Comparison of ENCODE assay signal across 23 cellular contexts in genomic region chr2:230282936-230283335, GRCh38. TPM values are rescaled to one million over a fixed set of nuclear protein-coding genes. Genes with fewer than 3 reads are reported as not detected.
DNase-seq lines count a peak whose midpoint lies in the region; ATAC-seq, FAIRE-seq and TF ChIP-seq lines count a peak whose summit lies in the region.
"Had no signal": no experiment of that assay in that cellular context is flagged by ENCODE, and none has a peak within 500 bp of the region (broad histone marks: within the 10 kb centered on the region; RNA-seq: fewer than 3 reads in every experiment).

No MANE protein-coding gene starts in this region.

- dilution Hi-C loops in IMR-90 (cut with HindIII; ENCODE audit: low sequenced_read_pairs, unreplicated experiment): no loop called here

- H2BK20ac ChIP-seq in IMR-90 (ENCODE audit: low read depth, low read length): no peak overlapping the region

- H3K23ac ChIP-seq in IMR-90 (ENCODE audit: low read depth, low read length): no peak overlapping the region

- H3K79me2 ChIP-seq in K562 (ENCODE audit: control insufficient read depth, insufficient read depth, low read length): no peaks in the 10 kb centered on the region

- H4K20me1 ChIP-seq in IMR-90 (ENCODE audit: insufficient read depth, low read length): no peaks in the 10 kb centered on the region
- no peaks in the 10 kb centered on the region for H4K20me1 ChIP-seq in K562 (replicated peaks; ENCODE audit: control insufficient read depth, insufficient read depth, low read length)
- H4K20me1 ChIP-seq: BLaER1 treated with 17β-estradiol and CSF1 and Interleukin-3, amounts not matched to agents 10 nM and 100 nM had no signal

- TF ChIP-seq RAD21 in A549 (conservative IDR thresholded peaks at IDR 0.05 in 1 of 2, IDR thresholded peaks at IDR 0.05 in 1 of 2) (no peak), IMR-90 (IDR thresholded peaks at IDR 0.05; ENCODE audit: low read length) (no peak), K562 (CRISPR knock-in tag; conservative IDR thresholded peaks at IDR 0.05 in 1 of 2, IDR thresholded peaks at IDR 0.05 in 1 of 2) (no peak)

- H4K91ac ChIP-seq in IMR-90 (ENCODE audit: insufficient read depth, low read depth, low read length): no peak overlapping the region

- intact Hi-C loops in IMR-90 (cut with micrococcal nuclease): loop anchor here (5.0 kb wide), 1 partner anchor 84 kb away; no protein-coding TSS in a partner anchor
- intact Hi-C loops in K562 (cut with micrococcal nuclease): no loop called here

- no peak overlapping the region for H3K56ac ChIP-seq in IMR-90 (ENCODE audit: extremely low read depth, insufficient read depth, low read length)

- H3K9me1 ChIP-seq in IMR-90 (ENCODE audit: insufficient read depth, low read length) (no peaks in the 10 kb centered on the region), K562 (ENCODE audit: control insufficient read depth, insufficient read depth, low read length) (no peaks in the 10 kb centered on the region)

- no peak overlapping the region for H3K4ac ChIP-seq in IMR-90 (ENCODE audit: low read depth, low read length)

- H2AFZ ChIP-seq in IMR-90 (replicated peaks; ENCODE audit: low read length, poor library complexity) (no peak overlapping the region), K562 (ENCODE audit: low read depth, low read length) (no peak overlapping the region)

- ATAC-seq in A549 (no peak), IMR-90 (ENCODE audit: low read depth) (no peak), K562 (no peak)
- ATAC-seq in stimulated activated memory B cell treated with anti-CD40 and anti-IgM and Interleukin-4, amounts not matched to agents 10 μg/mL and 1 μg/mL and 100 μg/mL, for 72 hours: no peak
- ATAC-seq: GM12878 had no signal

- H3K36me3 ChIP-seq in IMR-90 (ENCODE audit: control insufficient read depth, insufficient read depth, low read length): no peaks in the 10 kb centered on the region
- no peaks in the 10 kb centered on the region for H3K36me3 ChIP-seq in K562 (ENCODE audit: control insufficient read depth, insufficient read depth, low read length)
- H3K36me3 ChIP-seq: BE2C; BLaER1 treated with 17β-estradiol and CSF1 and Interleukin-3, amounts not matched to agents 10 nM and 100 nM had no signal

- in situ Hi-C loops in IMR-90 (cut with MboI; ENCODE audit: low sequenced_read_pairs) (no loop called here), K562 (cut with MboI) (no loop called here)

- POLR2A ChIA-PET in A549 (lab: Yijun Ruan, JAX) (no interaction called here), IMR-90 (lab: Charles Lee; ENCODE audit: unreplicated experiment) (no interaction called here), K562 (lab: Yijun Ruan, JAX) (no interaction called here)

- peaks cover 65% of the 10 kb centered on the region for H3K36me3 Mint-ChIP-seq in stimulated activated memory B cell treated with anti-CD40 and anti-IgM and Interleukin-4, amounts not matched to agents 10 μg/mL and 1 μg/mL and 100 μg/mL, for 72 hours
- peaks cover 12% of the 10 kb centered on the region for H3K36me3 Mint-ChIP-seq in activated naive CD8-positive, alpha-beta T cell treated with anti-CD3 and anti-CD28 coated beads for 36 hours
- H3K36me3 Mint-ChIP-seq: CD14-positive monocyte had no signal

- peaks cover 25% of the 10 kb centered on the region for H3K4me1 Mint-ChIP-seq in stimulated activated memory B cell treated with anti-CD40 and anti-IgM and Interleukin-4, amounts not matched to agents 10 μg/mL and 1 μg/mL and 100 μg/mL, for 72 hours
- H3K4me1 Mint-ChIP-seq in activated naive CD8-positive, alpha-beta T cell treated with anti-CD3 and anti-CD28 coated beads for 36 hours: peaks cover 3% of the 10 kb centered on the region
- H3K4me1 Mint-ChIP-seq: CD14-positive monocyte had no signal

- no peak overlapping the region for H3K4me2 ChIP-seq in A549
- H3K4me2 ChIP-seq in IMR-90 (ENCODE audit: low read depth, low read length): no peak overlapping the region
- no peak overlapping the region for H3K4me2 ChIP-seq in K562 (ENCODE audit: insufficient read depth, low read length)
- H3K4me2 ChIP-seq: BLaER1 treated with 17β-estradiol and CSF1 and Interleukin-3, amounts not matched to agents 10 nM and 100 nM had no signal

- H3K18ac ChIP-seq in IMR-90 (ENCODE audit: low read depth, low read length): no peak overlapping the region

- no peak overlapping the region for H3K4me3 Mint-ChIP-seq in stimulated activated memory B cell treated with anti-CD40 and anti-IgM and Interleukin-4, amounts not matched to agents 10 μg/mL and 1 μg/mL and 100 μg/mL, for 72 hours
- no peak overlapping the region for H3K4me3 Mint-ChIP-seq in activated naive CD8-positive, alpha-beta T cell treated with anti-CD3 and anti-CD28 coated beads for 36 hours
- H3K4me3 Mint-ChIP-seq: CD14-positive monocyte; CD4-positive, alpha-beta T cell; CD8-positive, alpha-beta memory T cell had no signal

- TF ChIP-seq EP300 in A549 (IDR thresholded peaks at IDR 0.05): no peak
- no peak for TF ChIP-seq EP300 in K562 (IDR thresholded peaks at IDR 0.05; ENCODE audit: low read length)

- 81% methylated on average over 2 of the region's 2 CpGs for WGBS in A549 (ENCODE audit: missing lambda C conversion rate)
- WGBS in IMR-90 (ENCODE audit: extremely low coverage in 2 of 2, insufficient read length in 1 of 2), 2 experiments: 80% methylated on average over 1 of the region's 2 CpGs; no CpG with 5 or more reads in 1 of the 2 experiments
- WGBS in K562 (ENCODE audit: insufficient coverage, low coverage, missing lambda C conversion rate): 0% methylated on average over 2 of the region's 2 CpGs

- H3K9me3 Mint-ChIP-seq in stimulated activated memory B cell treated with anti-CD40 and anti-IgM and Interleukin-4, amounts not matched to agents 10 μg/mL and 1 μg/mL and 100 μg/mL, for 72 hours: no peaks in the 10 kb centered on the region
- no peaks in the 10 kb centered on the region for H3K9me3 Mint-ChIP-seq in activated naive CD8-positive, alpha-beta T cell treated with anti-CD3 and anti-CD28 coated beads for 36 hours
- H3K9me3 Mint-ChIP-seq: CD4-positive, alpha-beta T cell had no signal

- TF ChIP-seq POLR2A in A549 (IDR thresholded peaks at IDR 0.05; ENCODE audit: low read length): no peak
- TF ChIP-seq POLR2A in IMR-90 (IDR thresholded peaks at IDR 0.05; ENCODE audit: low read depth, low read length): no peak
- TF ChIP-seq POLR2A in K562 (conservative IDR thresholded peaks at IDR 0.05): no peak

- CTCF ChIA-PET in A549 (lab: Yijun Ruan, JAX) (no interaction called here), IMR-90 (lab: Yijun Ruan, JAX) (no interaction called here), K562 (lab: Yijun Ruan, JAX; ENCODE audit: low intra/inter-chr PET ratio) (interaction anchor here (0.5 kb wide), 1 partner anchor 277 kb away, joined by 4 read pairs; no protein-coding TSS in a partner anchor)

- BruUV-seq in IMR-90 (replicated peaks; lab: Mats Ljungman, UMichigan): no TSS peak
- BruUV-seq in K562 (replicated peaks; lab: Mats Ljungman, UMichigan): no TSS peak

- H3K9ac ChIP-seq in IMR-90 (ENCODE audit: low read depth, low read length): no peak overlapping the region
- H3K9ac ChIP-seq in K562 (ENCODE audit: insufficient read depth in 1 of 2, low read depth in 2 of 2, low read length in 2 of 2): no peak overlapping the region
- H3K9ac ChIP-seq: BLaER1 treated with 17β-estradiol and CSF1 and Interleukin-3, amounts not matched to agents 10 nM and 100 nM had no signal

- H3K14ac ChIP-seq in IMR-90 (replicated peaks; ENCODE audit: low read depth, low read length): no peak overlapping the region

- DNase-seq in A549 (ENCODE audit: low read depth in 1 of 2, low spot score in 1 of 2): no peak
- no peak for DNase-seq in IMR-90
- DNase-seq in K562 (ENCODE audit: extremely low read depth in 1 of 4, low spot score in 3 of 4): no peak
- DNase-seq in NK-92 treated with Interleukin-12 subunit alpha and Interleukin-12 subunit beta, amount 100 ng/mL, for 24 hours (lab: John Stamatoyannopoulos, UW): no peak
- no peak for DNase-seq in activated naive CD8-positive, alpha-beta T cell treated with anti-CD3 and anti-CD28 coated beads for 36 hours
- DNase-seq in NCI-H526 treated with DMSO at 0.1 percent for 48 hours (lab: John Stamatoyannopoulos, UW): no peak
- DNase-seq: 8988T; BE2C; CD4-positive, alpha-beta T cell; CD8-positive, alpha-beta memory T cell; DMS 273 treated with DMSO at 0.1 percent for 48 hours; DMS79; EL; GDM1; GOT3; H7; HCEC 1CT had no signal

- TF ChIP-seq CTCF in A549 (IDR thresholded peaks at IDR 0.05): no peak
- no peak for TF ChIP-seq CTCF in IMR-90 (conservative IDR thresholded peaks at IDR 0.05; ENCODE audit: low read depth, low read length)
- TF ChIP-seq CTCF in K562 (IDR thresholded peaks at IDR 0.05 in 2 of 3, conservative IDR thresholded peaks at IDR 0.05 in 1 of 3; ENCODE audit: insufficient read depth in 2 of 3, low read depth in 1 of 3, low read length in 3 of 3): no peak

- no peak overlapping the region for H2BK15ac ChIP-seq in IMR-90 (ENCODE audit: low read depth, low read length)

- no peak overlapping the region for H3K4me3 ChIP-seq in A549
- no peak overlapping the region for H3K4me3 ChIP-seq in IMR-90 (ENCODE audit: insufficient read depth, low read depth, low read length)
- no peak overlapping the region for H3K4me3 ChIP-seq in K562
- H3K4me3 ChIP-seq: BLaER1 treated with 17β-estradiol and CSF1 and Interleukin-3, amounts not matched to agents 10 nM and 100 nM; GM12878 had no signal

- H2AK9ac ChIP-seq in IMR-90 (replicated peaks; ENCODE audit: low read depth, low read length, poor library complexity): no peak overlapping the region

- H3K27ac Mint-ChIP-seq in stimulated activated memory B cell treated with anti-CD40 and anti-IgM and Interleukin-4, amounts not matched to agents 10 μg/mL and 1 μg/mL and 100 μg/mL, for 72 hours: peak overlapping the region; percentile 62
- no peak overlapping the region for H3K27ac Mint-ChIP-seq in activated naive CD8-positive, alpha-beta T cell treated with anti-CD3 and anti-CD28 coated beads for 36 hours
- H3K27ac Mint-ChIP-seq: CD4-positive, alpha-beta T cell had no signal

- H3K4me1 ChIP-seq in A549 (no peaks in the 10 kb centered on the region), IMR-90 (ENCODE audit: control insufficient read depth, insufficient read depth, low read length) (no peaks in the 10 kb centered on the region), K562 (replicated peaks in 1 of 2; ENCODE audit: control insufficient read depth in 2 of 2, insufficient read depth in 2 of 2, low read length in 2 of 2) (no peaks in the 10 kb centered on the region)
- H3K4me1 ChIP-seq: BE2C; BLaER1 treated with 17β-estradiol and CSF1 and Interleukin-3, amounts not matched to agents 10 nM and 100 nM had no signal

- H3K27me3 Mint-ChIP-seq in stimulated activated memory B cell treated with anti-CD40 and anti-IgM and Interleukin-4, amounts not matched to agents 10 μg/mL and 1 μg/mL and 100 μg/mL, for 72 hours: no peaks in the 10 kb centered on the region
- no peaks in the 10 kb centered on the region for H3K27me3 Mint-ChIP-seq in activated naive CD8-positive, alpha-beta T cell treated with anti-CD3 and anti-CD28 coated beads for 36 hours
- H3K27me3 Mint-ChIP-seq: CD4-positive, alpha-beta T cell; CD8-positive, alpha-beta memory T cell had no signal

- H3K9me3 ChIP-seq in A549 (no peaks in the 10 kb centered on the region; the same call in 2 of the 3 replicates), IMR-90 (ENCODE audit: control insufficient read depth, insufficient read depth, low read length) (no peaks in the 10 kb centered on the region), K562 (replicated peaks; ENCODE audit: control insufficient read depth, insufficient read depth, low read depth, low read length) (no peaks in the 10 kb centered on the region)
- H3K9me3 ChIP-seq: BE2C had no signal

- H2BK5ac ChIP-seq in IMR-90 (ENCODE audit: low read depth, low read length, poor library complexity, severe bottlenecking): no peak overlapping the region

- H3K27ac ChIP-seq in A549 (no peak overlapping the region), IMR-90 (ENCODE audit: insufficient read depth, low read length) (no peak overlapping the region), K562 (ENCODE audit: extremely low read depth, low read depth, low read length) (no peak overlapping the region)
- H3K27ac ChIP-seq: BLaER1 treated with 17β-estradiol and CSF1 and Interleukin-3, amounts not matched to agents 10 nM and 100 nM had no signal

- H4K5ac ChIP-seq in IMR-90 (ENCODE audit: low read depth, low read length): no peak overlapping the region

- H2AK5ac ChIP-seq in IMR-90 (ENCODE audit: low read depth, low read length): no peak overlapping the region

- no peaks in the 10 kb centered on the region for H3K79me1 ChIP-seq in IMR-90 (ENCODE audit: low read depth in 1 of 2, low read length in 2 of 2)

- H3K27me3 ChIP-seq in IMR-90 (ENCODE audit: control insufficient read depth, insufficient read depth, low read length) (no peaks in the 10 kb centered on the region), K562 (ENCODE audit: control insufficient read depth in 2 of 2, insufficient read depth in 2 of 2, low read length in 2 of 2) (peaks cover 0 to 10% of the 10 kb centered on the region in 2 experiments; a peak in 1 of 5 replicates)
- H3K27me3 ChIP-seq: BE2C; BLaER1 treated with 17β-estradiol and CSF1 and Interleukin-3, amounts not matched to agents 10 nM and 100 nM had no signal

- H4K8ac ChIP-seq in IMR-90 (ENCODE audit: low read depth in 2 of 2, low read length in 2 of 2): no peak overlapping the region

- H2BK120ac ChIP-seq in IMR-90 (ENCODE audit: low read depth, low read length): no peak overlapping the region

- FAIRE-seq in A549 (lab: Jason Lieb, UNC): no peak
- no peak for FAIRE-seq in K562 (lab: Jason Lieb, UNC)
- FAIRE-seq: D721Med, GM12878, GM18507 had no signal

RNA-seq across cellular contexts. Expression of gene SP140L, which starts 44.1 kb away (rescaled TPM):
- polyA plus RNA-seq in A549 (2011; rRNA removed) (1.7 and 1.9 TPM in 2 replicates), A549 (2017; fragmentation: RNase III; extraction: RNeasy Plus Mini Kit Qiagen cat#74134 plus additional on column Dnase treatment) (2.5 to 3.5 TPM (median 3.2 TPM) in 3 replicates), IMR-90 (2012; rRNA removed) (9.5 and 11.2 TPM in 2 replicates), K562 (2011; rRNA removed) (10.1 and 10.2 TPM in 2 replicates), K562 (2014; fragmentation: Illumina TruSeq; extraction: Trizol) (14.4 and 15.5 TPM in 2 replicates), K562 (2014; fragmentation: Nextera tagmentation; extraction: Ambion mirVana) (1 to 10 TPM; 4.0 to 7.1 TPM), K562 (2014; rRNA removed) (12.6 and 13.3 TPM in 2 replicates)
- 0.61 and 0.66 TPM in 2 replicates for polyA plus RNA-seq in A549 (2012; cell fraction: cytosol; rRNA removed)
- 1.4 and 2.3 TPM in 2 replicates for polyA plus RNA-seq in A549 (2012; cell fraction: nucleus; rRNA removed)
- polyA minus RNA-seq in A549 (2011; rRNA and poly(A)+ RNA removed): 0.95 and 1.4 TPM in 2 replicates
- total RNA-seq in IMR-90 (2012; rRNA removed) (5.4 and 9.2 TPM in 2 replicates), K562 (2014; rRNA removed) (5.9 and 6.6 TPM in 2 replicates), K562 (2014; rRNA removed; fragmentation: Illumina TruSeq; extraction: Trizol) (13.6 and 16.3 TPM in 2 replicates), K562 (2015; rRNA removed; fragmentation: Illumina TruSeq; extraction: Trizol) (10.7 and 12.5 TPM in 2 replicates), K562 (2021) (11.3 and 11.8 TPM in 2 replicates)
- 2.2 and 3.5 TPM in 2 replicates for polyA plus RNA-seq in IMR-90 (2012; cell fraction: cytosol; rRNA removed)
- polyA plus RNA-seq in IMR-90 (2012; cell fraction: nucleus; rRNA removed; ENCODE audit: low replicate concordance): 33.2 and 45.3 TPM in 2 replicates
- total RNA-seq in K562 (2011; cell fraction: chromatin; rRNA removed; ENCODE audit: low replicate concordance): 21.9 and 50.3 TPM in 2 replicates
- 9.3 and 13.0 TPM in 2 replicates for total RNA-seq in K562 (2011; cell fraction: nucleolus; rRNA removed)
- 19.9 and 20.3 TPM in 2 replicates for total RNA-seq in K562 (2011; cell fraction: nucleoplasm; rRNA removed)
- 4.7 and 6.7 TPM in 2 replicates for polyA plus RNA-seq in K562 (2011; cell fraction: cytosol; rRNA removed)
- 31.3 and 32.7 TPM in 2 replicates for polyA plus RNA-seq in K562 (2011; cell fraction: nucleus; rRNA removed)
- 10.9 and 23.3 TPM in 2 replicates for polyA plus RNA-seq in K562 (2012)
- 10.2 and 11.1 TPM in 2 replicates for polyA minus RNA-seq in K562 (2011; rRNA and poly(A)+ RNA removed)
- 1.6 and 3.3 TPM in 2 replicates for polyA minus RNA-seq in K562 (2011; cell fraction: cytosol; rRNA and poly(A)+ RNA removed)
- polyA minus RNA-seq in K562 (2011; cell fraction: nucleus; rRNA and poly(A)+ RNA removed): 12.9 and 24.1 TPM in 2 replicates
- total RNA-seq in activated naive CD8-positive, alpha-beta T cell treated with anti-CD3 and anti-CD28 coated beads for 36 hours: 10 to 100 TPM; 36.3 to 38.8 TPM

RNA-seq across cellular contexts. Expression of gene SP140, which starts 57.4 kb away (rescaled TPM):
- polyA plus RNA-seq in A549 (2011; rRNA removed) (0.10 TPM in 1 of 2 replicates, not detected in the other), A549 (2017; fragmentation: RNase III; extraction: RNeasy Plus Mini Kit Qiagen cat#74134 plus additional on column Dnase treatment) (0.24 TPM in 1 of 3 replicates, not detected in the others), IMR-90 (2012; rRNA removed) (1.1 and 1.4 TPM in 2 replicates), K562 (2011; rRNA removed) (1.0 and 1.6 TPM in 2 replicates), K562 (2014; fragmentation: Illumina TruSeq; extraction: Trizol) (0.49 TPM in 1 of 2 replicates, not detected in the other), K562 (2014; fragmentation: Nextera tagmentation; extraction: Ambion mirVana) (under 1 TPM; 0.04 to 0.35 TPM), K562 (2014; rRNA removed) (0.19 and 1.1 TPM in 2 replicates)
- not detected in 2 replicates for polyA plus RNA-seq in A549 (2012; cell fraction: cytosol; rRNA removed)
- polyA plus RNA-seq in A549 (2012; cell fraction: nucleus; rRNA removed): not detected in 2 replicates
- 0.45 TPM in 1 of 2 replicates, not detected in the other for polyA minus RNA-seq in A549 (2011; rRNA and poly(A)+ RNA removed)
- total RNA-seq in IMR-90 (2012; rRNA removed) (1.1 and 1.4 TPM in 2 replicates), K562 (2014; rRNA removed) (not detected in 2 replicates), K562 (2014; rRNA removed; fragmentation: Illumina TruSeq; extraction: Trizol) (0.41 and 0.65 TPM in 2 replicates), K562 (2015; rRNA removed; fragmentation: Illumina TruSeq; extraction: Trizol) (0.65 TPM in 1 of 2 replicates, not detected in the other), K562 (2021) (0.25 and 0.35 TPM in 2 replicates)
- 0.33 and 0.64 TPM in 2 replicates for polyA plus RNA-seq in IMR-90 (2012; cell fraction: cytosol; rRNA removed)
- 0.36 and 1.2 TPM in 2 replicates for polyA plus RNA-seq in IMR-90 (2012; cell fraction: nucleus; rRNA removed; ENCODE audit: low replicate concordance)
- 4.1 and 5.6 TPM in 2 replicates for total RNA-seq in K562 (2011; cell fraction: chromatin; rRNA removed; ENCODE audit: low replicate concordance)
- total RNA-seq in K562 (2011; cell fraction: nucleolus; rRNA removed): 1.8 TPM in 2 replicates
- 2.7 and 3.7 TPM in 2 replicates for total RNA-seq in K562 (2011; cell fraction: nucleoplasm; rRNA removed)
- 0.31 TPM in 1 of 2 replicates, not detected in the other for polyA plus RNA-seq in K562 (2011; cell fraction: cytosol; rRNA removed)
- 3.9 and 4.7 TPM in 2 replicates for polyA plus RNA-seq in K562 (2011; cell fraction: nucleus; rRNA removed)
- 0.38 and 1.0 TPM in 2 replicates for polyA plus RNA-seq in K562 (2012)
- 0.81 and 1.4 TPM in 2 replicates for polyA minus RNA-seq in K562 (2011; rRNA and poly(A)+ RNA removed)
- polyA minus RNA-seq in K562 (2011; cell fraction: cytosol; rRNA and poly(A)+ RNA removed): not detected in 2 replicates
- polyA minus RNA-seq in K562 (2011; cell fraction: nucleus; rRNA and poly(A)+ RNA removed): 1.5 and 4.9 TPM in 2 replicates
- 10 to 100 TPM; 42.7 to 46.8 TPM for total RNA-seq in activated naive CD8-positive, alpha-beta T cell treated with anti-CD3 and anti-CD28 coated beads for 36 hours

Comparison
In these comparisons a context has a peak if more than half of its experiments do, and no peak if none do; other contexts are left out.
1. RNA of gene SP140, which starts 57.4 kb away (total RNA-seq): 42.7 to 46.8 TPM in activated naive CD8-positive, alpha-beta T cell treated with anti-CD3 and anti-CD28 coated beads for 36 hours; 1.1 to 1.4 TPM in IMR-90 and 0.25 to 5.6 TPM in K562; every median in the first group is over 4 times any median in the second.
2. Of the 35 proteins assayed by ChIP-seq in both K562 and A549: peak only in K562: none; only in A549: none; in both: MAFK; in neither: 34.